In the genomic region with DNA sequence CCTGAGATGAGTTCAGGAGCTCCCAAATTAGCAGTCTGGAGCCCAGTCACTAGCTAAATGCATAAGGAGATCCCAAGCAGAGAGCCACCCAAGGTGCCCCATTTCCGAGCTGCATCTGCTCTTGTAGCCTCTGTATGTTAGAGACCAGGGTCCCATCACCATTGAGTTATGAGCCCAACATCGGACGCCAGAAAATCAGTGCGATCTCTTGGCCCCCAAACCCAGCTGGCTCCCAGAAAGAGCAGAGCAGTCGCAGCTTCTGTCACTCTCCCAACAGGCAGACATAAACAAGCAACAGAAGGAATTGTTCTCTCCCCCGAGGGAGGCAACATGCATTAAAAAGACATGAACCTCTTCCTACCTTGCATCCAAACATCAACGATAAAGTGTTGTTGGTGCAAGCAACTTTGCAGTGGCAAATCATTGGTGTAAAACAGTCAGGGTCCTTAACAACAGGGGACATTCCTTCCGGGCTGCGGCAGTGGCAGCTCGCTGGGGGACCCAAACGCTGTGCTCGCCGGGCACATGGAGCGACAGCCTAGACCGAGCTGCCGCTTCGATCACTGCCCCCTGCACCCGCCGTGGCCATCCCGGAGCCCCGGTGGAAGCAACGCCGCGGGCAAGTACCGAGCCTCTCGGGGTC, we compare ENCODE assay signal across 8 cellular contexts.
A peak's percentile ranks its signal among the peaks of the same experiment; 100 is the strongest.
DNase-seq lines count a peak whose midpoint lies in the region; ATAC-seq and TF ChIP-seq lines count a peak whose summit lies in the region.

No MANE protein-coding gene starts in this region.

- TF ChIP-seq CTCF in fibroblast of mammary gland (conservative IDR thresholded peaks at IDR 0.05; ENCODE audit: control insufficient read depth, insufficient read depth, low read depth, low read length) (no peak), osteocyte (IDR thresholded peaks at IDR 0.05) (no peak)

- no peak overlapping the region for H3K27ac Mint-ChIP-seq in osteocyte (ENCODE audit: unreplicated experiment)

- no peaks in the 10 kb centered on the region for H3K36me3 Mint-ChIP-seq in osteocyte (ENCODE audit: unreplicated experiment)

- no peak for ATAC-seq in GM19324 (IDR thresholded peaks at IDR 0.05; ENCODE audit: low FRiP score, unreplicated experiment)

- H3K4me3 ChIP-seq in fibroblast of mammary gland (ENCODE audit: control insufficient read depth, low read depth, low read length) = peak overlapping the region; percentile 17

- no peaks in the 10 kb centered on the region for H3K9me3 Mint-ChIP-seq in osteocyte (ENCODE audit: unreplicated experiment)

- peak overlapping the region; percentile 38 for H3K4me3 Mint-ChIP-seq in osteocyte (ENCODE audit: unreplicated experiment)

- peaks cover 8% of the 10 kb centered on the region for H3K4me1 Mint-ChIP-seq in osteocyte (ENCODE audit: unreplicated experiment)

- H3K27me3 Mint-ChIP-seq in osteocyte (ENCODE audit: unreplicated experiment) = peaks cover 33% of the 10 kb centered on the region

- DNase-seq in DMS53 (lab: John Stamatoyannopoulos, UW) (peak; percentile 65), RPMI8226 (peak; percentile 41), fibroblast of mammary gland (ENCODE audit: low read depth) (no peak), osteocyte (ENCODE audit: extremely low spot score, unreplicated experiment) (no peak), NCI-H2107 treated with DMSO at 0.1 percent for 48 hours (lab: John Stamatoyannopoulos, UW; ENCODE audit: unreplicated experiment) (no peak), T1000 (lab: John Stamatoyannopoulos, UW) (no peak), RKO (ENCODE audit: low spot score) (no peak)

Comparison
In these comparisons a context has a peak if more than half of its experiments do, and no peak if none do; other contexts are left out.
1. DNase-seq: peak in DMS53 (single experiment) and RPMI8226 (single experiment); none in fibroblast of mammary gland (single experiment), osteocyte (single experiment), NCI-H2107 treated with DMSO at 0.1 percent for 48 hours (single experiment), T1000 (single experiment) and RKO (single experiment).